In genomic region chr9:72353455-72354116, GRCh38 we compare ENCODE assay signal across 2 cellular contexts.
A peak's percentile ranks its signal among the peaks of the same experiment; 100 is the strongest.
TF ChIP-seq lines count a peak whose summit lies in the region.

No MANE protein-coding gene starts in this region.

TF ChIP-seq in GM12878, 131 proteins besides CTCF, POLR2A, EP300 and RAD21:
- TF ChIP-seq PML (IDR thresholded peaks at IDR 0.05; ENCODE audit: low read length) (no peak), POLR2AphosphoS5 (IDR thresholded peaks at IDR 0.05; ENCODE audit: low read length) (peak; percentile 78)

TF ChIP-seq in liver, 16 proteins besides CTCF, POLR2A, EP300 and RAD21:
- TF ChIP-seq, protein P1, sequence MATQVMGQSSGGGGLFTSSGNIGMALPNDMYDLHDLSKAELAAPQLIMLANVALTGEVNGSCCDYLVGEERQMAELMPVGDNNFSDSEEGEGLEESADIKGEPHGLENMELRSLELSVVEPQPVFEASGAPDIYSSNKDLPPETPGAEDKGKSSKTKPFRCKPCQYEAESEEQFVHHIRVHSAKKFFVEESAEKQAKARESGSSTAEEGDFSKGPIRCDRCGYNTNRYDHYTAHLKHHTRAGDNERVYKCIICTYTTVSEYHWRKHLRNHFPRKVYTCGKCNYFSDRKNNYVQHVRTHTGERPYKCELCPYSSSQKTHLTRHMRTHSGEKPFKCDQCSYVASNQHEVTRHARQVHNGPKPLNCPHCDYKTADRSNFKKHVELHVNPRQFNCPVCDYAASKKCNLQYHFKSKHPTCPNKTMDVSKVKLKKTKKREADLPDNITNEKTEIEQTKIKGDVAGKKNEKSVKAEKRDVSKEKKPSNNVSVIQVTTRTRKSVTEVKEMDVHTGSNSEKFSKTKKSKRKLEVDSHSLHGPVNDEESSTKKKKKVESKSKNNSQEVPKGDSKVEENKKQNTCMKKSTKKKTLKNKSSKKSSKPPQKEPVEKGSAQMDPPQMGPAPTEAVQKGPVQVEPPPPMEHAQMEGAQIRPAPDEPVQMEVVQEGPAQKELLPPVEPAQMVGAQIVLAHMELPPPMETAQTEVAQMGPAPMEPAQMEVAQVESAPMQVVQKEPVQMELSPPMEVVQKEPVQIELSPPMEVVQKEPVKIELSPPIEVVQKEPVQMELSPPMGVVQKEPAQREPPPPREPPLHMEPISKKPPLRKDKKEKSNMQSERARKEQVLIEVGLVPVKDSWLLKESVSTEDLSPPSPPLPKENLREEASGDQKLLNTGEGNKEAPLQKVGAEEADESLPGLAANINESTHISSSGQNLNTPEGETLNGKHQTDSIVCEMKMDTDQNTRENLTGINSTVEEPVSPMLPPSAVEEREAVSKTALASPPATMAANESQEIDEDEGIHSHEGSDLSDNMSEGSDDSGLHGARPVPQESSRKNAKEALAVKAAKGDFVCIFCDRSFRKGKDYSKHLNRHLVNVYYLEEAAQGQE (IDR thresholded peaks at IDR 0.05): no peak
- TF ChIP-seq HNF4A (conservative IDR thresholded peaks at IDR 0.05) (peak; percentile 32 to 48), SP1 (IDR thresholded peaks at IDR 0.05) (peak; percentile 37), FOXA1 (IDR thresholded peaks at IDR 0.05) (peak; percentile 37), YY1 (IDR thresholded peaks at IDR 0.05) (no peak), RXRA (IDR thresholded peaks at IDR 0.05) (peak in 1 of 2 donors; percentile 12), NR2F2 (IDR thresholded peaks at IDR 0.05) (no peak), GABPA (IDR thresholded peaks at IDR 0.05 in 1 of 2, conservative IDR thresholded peaks at IDR 0.05 in 1 of 2) (no peak), JUND (IDR thresholded peaks at IDR 0.05) (peak in 1 of 2 donors; percentile 37), TAF1 (conservative IDR thresholded peaks at IDR 0.05) (no peak), MAX (IDR thresholded peaks at IDR 0.05) (no peak), FOXA2 (IDR thresholded peaks at IDR 0.05) (peak; percentile 78), HNF4G (IDR thresholded peaks at IDR 0.05) (no peak), EGR1 (IDR thresholded peaks at IDR 0.05; ENCODE audit: low read depth in 2 of 2) (no peak), ATF3 (IDR thresholded peaks at IDR 0.05) (no peak), ZBTB33 (IDR thresholded peaks at IDR 0.05) (no peak)
